In the genomic region with DNA sequence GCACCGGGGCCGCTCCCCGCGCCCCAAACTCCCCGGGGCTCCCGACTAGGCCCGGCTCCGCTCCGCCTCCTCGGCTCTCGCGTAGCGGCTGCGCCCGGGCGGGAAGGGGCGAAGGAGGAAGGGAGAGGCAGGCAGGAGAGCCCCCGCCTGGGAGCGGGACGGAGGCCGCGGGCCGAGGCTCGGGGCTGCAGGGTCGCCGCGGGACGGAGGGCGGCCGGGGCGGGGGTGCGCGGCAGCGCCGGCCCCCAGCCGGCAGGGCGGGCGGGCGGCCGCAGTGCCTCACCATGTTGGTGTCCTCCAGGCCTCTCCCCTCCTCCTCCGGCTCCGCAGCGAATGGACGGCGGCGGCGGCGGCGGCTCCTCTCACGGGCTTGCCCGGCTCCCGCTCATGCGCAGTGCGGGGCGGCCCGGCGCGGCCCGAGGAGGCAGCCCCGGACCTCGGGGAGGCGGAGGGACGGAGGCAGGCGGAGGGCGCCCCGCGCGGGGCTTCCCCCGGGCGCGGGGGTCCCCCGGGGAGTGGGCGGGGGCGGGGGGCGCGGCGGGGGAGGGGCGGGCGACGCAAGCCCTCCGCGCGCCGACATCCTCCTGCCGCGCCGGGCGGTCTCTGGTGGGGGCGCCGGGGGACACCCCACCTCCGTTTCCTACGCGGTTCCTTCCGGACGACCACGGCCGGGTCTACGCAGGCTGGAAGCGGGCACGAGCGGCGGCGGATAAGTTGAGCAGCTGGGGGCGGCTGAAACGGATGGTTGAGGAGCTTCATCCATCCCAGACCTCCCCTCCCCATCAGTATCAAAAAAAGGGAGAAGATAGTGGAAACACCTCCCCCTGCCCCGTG, we compare ENCODE assay signal across 1 cellular context.
TF ChIP-seq lines count a peak whose summit lies in the region.

A gene (minus strand): TSS at position 335 of the 834 bp plus-strand sequence. CDS start 49 bp downstream, at position 286.

TF ChIP-seq in K562, 482 proteins besides CTCF, POLR2A, EP300 and RAD21 (continued from another document and continues in another):
- TF ChIP-seq NELFE (IDR thresholded peaks at IDR 0.05; ENCODE audit: insufficient read depth, insufficient read length) (no peak), FOXK2 (conservative IDR thresholded peaks at IDR 0.05 in 1 of 2, IDR thresholded peaks at IDR 0.05 in 1 of 2; ENCODE audit: low read depth in 2 of 2) (no peak), ZKSCAN1 (IDR thresholded peaks at IDR 0.05; ENCODE audit: low read depth, low read length) (no peak), SRF (CRISPR knock-in tag; IDR thresholded peaks at IDR 0.05) (no peak), NFRKB (IDR thresholded peaks at IDR 0.05; ENCODE audit: low read depth) (no peak), FOS (IDR thresholded peaks at IDR 0.05; ENCODE audit: extremely low read depth, insufficient read length) (no peak), C11orf30 (IDR thresholded peaks at IDR 0.05; ENCODE audit: low read depth) (no peak), RAD51 (IDR thresholded peaks at IDR 0.05; ENCODE audit: borderline replicate concordance, low read depth) (no peak), ATF7 (IDR thresholded peaks at IDR 0.05) (no peak), ZNF12 (CRISPR knock-in tag; IDR thresholded peaks at IDR 0.05) (no peak), ZNF143 (CRISPR knock-in tag; IDR thresholded peaks at IDR 0.05) (no peak), ZNF696 (CRISPR knock-in tag; conservative IDR thresholded peaks at IDR 0.05) (no peak), MXI1 (IDR thresholded peaks at IDR 0.05; ENCODE audit: low read depth, low read length) (no peak), ZFP30 (CRISPR knock-in tag; IDR thresholded peaks at IDR 0.05; ENCODE audit: borderline replicate concordance) (no peak), NRF1 (conservative IDR thresholded peaks at IDR 0.05 in 1 of 2, IDR thresholded peaks at IDR 0.05 in 1 of 2) (peak in 1 of 2 experiments; percentile 85; a peak in 2 of 4 replicates), MEIS2 (IDR thresholded peaks at IDR 0.05; ENCODE audit: partially characterized antibody) (peak; percentile 59), ZBED1 (IDR thresholded peaks at IDR 0.05) (no peak), TEAD4 (IDR thresholded peaks at IDR 0.05; ENCODE audit: low read length) (no peak), TEAD4 (CRISPR knock-in tag; IDR thresholded peaks at IDR 0.05; ENCODE audit: borderline replicate concordance) (no peak), HDAC1 (IDR thresholded peaks at IDR 0.05) (no peak), NFATC3 (IDR thresholded peaks at IDR 0.05) (no peak), ZNF282 (CRISPR knock-in tag; IDR thresholded peaks at IDR 0.05) (no peak), ADNP (tag; IDR thresholded peaks at IDR 0.05) (no peak), ZFPM2 (CRISPR knock-in tag; IDR thresholded peaks at IDR 0.05) (no peak), ZNF239 (CRISPR knock-in tag; IDR thresholded peaks at IDR 0.05) (no peak), TAF7 (tag; IDR thresholded peaks at IDR 0.05) (no peak), TBL1XR1 (IDR thresholded peaks at IDR 0.05; ENCODE audit: low read length in 2 of 2) (no peak)
- TF ChIP-seq, protein P1, sequence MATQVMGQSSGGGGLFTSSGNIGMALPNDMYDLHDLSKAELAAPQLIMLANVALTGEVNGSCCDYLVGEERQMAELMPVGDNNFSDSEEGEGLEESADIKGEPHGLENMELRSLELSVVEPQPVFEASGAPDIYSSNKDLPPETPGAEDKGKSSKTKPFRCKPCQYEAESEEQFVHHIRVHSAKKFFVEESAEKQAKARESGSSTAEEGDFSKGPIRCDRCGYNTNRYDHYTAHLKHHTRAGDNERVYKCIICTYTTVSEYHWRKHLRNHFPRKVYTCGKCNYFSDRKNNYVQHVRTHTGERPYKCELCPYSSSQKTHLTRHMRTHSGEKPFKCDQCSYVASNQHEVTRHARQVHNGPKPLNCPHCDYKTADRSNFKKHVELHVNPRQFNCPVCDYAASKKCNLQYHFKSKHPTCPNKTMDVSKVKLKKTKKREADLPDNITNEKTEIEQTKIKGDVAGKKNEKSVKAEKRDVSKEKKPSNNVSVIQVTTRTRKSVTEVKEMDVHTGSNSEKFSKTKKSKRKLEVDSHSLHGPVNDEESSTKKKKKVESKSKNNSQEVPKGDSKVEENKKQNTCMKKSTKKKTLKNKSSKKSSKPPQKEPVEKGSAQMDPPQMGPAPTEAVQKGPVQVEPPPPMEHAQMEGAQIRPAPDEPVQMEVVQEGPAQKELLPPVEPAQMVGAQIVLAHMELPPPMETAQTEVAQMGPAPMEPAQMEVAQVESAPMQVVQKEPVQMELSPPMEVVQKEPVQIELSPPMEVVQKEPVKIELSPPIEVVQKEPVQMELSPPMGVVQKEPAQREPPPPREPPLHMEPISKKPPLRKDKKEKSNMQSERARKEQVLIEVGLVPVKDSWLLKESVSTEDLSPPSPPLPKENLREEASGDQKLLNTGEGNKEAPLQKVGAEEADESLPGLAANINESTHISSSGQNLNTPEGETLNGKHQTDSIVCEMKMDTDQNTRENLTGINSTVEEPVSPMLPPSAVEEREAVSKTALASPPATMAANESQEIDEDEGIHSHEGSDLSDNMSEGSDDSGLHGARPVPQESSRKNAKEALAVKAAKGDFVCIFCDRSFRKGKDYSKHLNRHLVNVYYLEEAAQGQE (CRISPR knock-in tag; IDR thresholded peaks at IDR 0.05; ENCODE audit: low read depth) = no peak
- TF ChIP-seq, protein P2, sequence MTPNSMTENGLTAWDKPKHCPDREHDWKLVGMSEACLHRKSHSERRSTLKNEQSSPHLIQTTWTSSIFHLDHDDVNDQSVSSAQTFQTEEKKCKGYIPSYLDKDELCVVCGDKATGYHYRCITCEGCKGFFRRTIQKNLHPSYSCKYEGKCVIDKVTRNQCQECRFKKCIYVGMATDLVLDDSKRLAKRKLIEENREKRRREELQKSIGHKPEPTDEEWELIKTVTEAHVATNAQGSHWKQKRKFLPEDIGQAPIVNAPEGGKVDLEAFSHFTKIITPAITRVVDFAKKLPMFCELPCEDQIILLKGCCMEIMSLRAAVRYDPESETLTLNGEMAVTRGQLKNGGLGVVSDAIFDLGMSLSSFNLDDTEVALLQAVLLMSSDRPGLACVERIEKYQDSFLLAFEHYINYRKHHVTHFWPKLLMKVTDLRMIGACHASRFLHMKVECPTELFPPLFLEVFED (CRISPR knock-in tag; conservative IDR thresholded peaks at IDR 0.05) = no peak
- TF ChIP-seq, protein P3, sequence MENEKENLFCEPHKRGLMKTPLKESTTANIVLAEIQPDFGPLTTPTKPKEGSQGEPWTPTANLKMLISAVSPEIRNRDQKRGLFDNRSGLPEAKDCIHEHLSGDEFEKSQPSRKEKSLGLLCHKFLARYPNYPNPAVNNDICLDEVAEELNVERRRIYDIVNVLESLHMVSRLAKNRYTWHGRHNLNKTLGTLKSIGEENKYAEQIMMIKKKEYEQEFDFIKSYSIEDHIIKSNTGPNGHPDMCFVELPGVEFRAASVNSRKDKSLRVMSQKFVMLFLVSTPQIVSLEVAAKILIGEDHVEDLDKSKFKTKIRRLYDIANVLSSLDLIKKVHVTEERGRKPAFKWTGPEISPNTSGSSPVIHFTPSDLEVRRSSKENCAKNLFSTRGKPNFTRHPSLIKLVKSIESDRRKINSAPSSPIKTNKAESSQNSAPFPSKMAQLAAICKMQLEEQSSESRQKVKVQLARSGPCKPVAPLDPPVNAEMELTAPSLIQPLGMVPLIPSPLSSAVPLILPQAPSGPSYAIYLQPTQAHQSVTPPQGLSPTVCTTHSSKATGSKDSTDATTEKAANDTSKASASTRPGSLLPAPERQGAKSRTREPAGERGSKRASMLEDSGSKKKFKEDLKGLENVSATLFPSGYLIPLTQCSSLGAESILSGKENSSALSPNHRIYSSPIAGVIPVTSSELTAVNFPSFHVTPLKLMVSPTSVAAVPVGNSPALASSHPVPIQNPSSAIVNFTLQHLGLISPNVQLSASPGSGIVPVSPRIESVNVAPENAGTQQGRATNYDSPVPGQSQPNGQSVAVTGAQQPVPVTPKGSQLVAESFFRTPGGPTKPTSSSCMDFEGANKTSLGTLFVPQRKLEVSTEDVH (IDR thresholded peaks at IDR 0.05; ENCODE audit: low read depth, partially characterized antibody) = no peak
- TF ChIP-seq, protein P4, sequence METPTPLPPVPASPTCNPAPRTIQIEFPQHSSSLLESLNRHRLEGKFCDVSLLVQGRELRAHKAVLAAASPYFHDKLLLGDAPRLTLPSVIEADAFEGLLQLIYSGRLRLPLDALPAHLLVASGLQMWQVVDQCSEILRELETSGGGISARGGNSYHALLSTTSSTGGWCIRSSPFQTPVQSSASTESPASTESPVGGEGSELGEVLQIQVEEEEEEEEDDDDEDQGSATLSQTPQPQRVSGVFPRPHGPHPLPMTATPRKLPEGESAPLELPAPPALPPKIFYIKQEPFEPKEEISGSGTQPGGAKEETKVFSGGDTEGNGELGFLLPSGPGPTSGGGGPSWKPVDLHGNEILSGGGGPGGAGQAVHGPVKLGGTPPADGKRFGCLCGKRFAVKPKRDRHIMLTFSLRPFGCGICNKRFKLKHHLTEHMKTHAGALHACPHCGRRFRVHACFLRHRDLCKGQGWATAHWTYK (CRISPR knock-in tag; IDR thresholded peaks at IDR 0.05) = no peak
- TF ChIP-seq, protein P5, sequence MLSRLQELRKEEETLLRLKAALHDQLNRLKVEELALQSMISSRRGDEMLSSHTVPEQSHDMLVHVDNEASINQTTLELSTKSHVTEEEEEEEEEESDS (CRISPR knock-in tag; IDR thresholded peaks at IDR 0.05) = no peak
- TF ChIP-seq, protein P6, sequence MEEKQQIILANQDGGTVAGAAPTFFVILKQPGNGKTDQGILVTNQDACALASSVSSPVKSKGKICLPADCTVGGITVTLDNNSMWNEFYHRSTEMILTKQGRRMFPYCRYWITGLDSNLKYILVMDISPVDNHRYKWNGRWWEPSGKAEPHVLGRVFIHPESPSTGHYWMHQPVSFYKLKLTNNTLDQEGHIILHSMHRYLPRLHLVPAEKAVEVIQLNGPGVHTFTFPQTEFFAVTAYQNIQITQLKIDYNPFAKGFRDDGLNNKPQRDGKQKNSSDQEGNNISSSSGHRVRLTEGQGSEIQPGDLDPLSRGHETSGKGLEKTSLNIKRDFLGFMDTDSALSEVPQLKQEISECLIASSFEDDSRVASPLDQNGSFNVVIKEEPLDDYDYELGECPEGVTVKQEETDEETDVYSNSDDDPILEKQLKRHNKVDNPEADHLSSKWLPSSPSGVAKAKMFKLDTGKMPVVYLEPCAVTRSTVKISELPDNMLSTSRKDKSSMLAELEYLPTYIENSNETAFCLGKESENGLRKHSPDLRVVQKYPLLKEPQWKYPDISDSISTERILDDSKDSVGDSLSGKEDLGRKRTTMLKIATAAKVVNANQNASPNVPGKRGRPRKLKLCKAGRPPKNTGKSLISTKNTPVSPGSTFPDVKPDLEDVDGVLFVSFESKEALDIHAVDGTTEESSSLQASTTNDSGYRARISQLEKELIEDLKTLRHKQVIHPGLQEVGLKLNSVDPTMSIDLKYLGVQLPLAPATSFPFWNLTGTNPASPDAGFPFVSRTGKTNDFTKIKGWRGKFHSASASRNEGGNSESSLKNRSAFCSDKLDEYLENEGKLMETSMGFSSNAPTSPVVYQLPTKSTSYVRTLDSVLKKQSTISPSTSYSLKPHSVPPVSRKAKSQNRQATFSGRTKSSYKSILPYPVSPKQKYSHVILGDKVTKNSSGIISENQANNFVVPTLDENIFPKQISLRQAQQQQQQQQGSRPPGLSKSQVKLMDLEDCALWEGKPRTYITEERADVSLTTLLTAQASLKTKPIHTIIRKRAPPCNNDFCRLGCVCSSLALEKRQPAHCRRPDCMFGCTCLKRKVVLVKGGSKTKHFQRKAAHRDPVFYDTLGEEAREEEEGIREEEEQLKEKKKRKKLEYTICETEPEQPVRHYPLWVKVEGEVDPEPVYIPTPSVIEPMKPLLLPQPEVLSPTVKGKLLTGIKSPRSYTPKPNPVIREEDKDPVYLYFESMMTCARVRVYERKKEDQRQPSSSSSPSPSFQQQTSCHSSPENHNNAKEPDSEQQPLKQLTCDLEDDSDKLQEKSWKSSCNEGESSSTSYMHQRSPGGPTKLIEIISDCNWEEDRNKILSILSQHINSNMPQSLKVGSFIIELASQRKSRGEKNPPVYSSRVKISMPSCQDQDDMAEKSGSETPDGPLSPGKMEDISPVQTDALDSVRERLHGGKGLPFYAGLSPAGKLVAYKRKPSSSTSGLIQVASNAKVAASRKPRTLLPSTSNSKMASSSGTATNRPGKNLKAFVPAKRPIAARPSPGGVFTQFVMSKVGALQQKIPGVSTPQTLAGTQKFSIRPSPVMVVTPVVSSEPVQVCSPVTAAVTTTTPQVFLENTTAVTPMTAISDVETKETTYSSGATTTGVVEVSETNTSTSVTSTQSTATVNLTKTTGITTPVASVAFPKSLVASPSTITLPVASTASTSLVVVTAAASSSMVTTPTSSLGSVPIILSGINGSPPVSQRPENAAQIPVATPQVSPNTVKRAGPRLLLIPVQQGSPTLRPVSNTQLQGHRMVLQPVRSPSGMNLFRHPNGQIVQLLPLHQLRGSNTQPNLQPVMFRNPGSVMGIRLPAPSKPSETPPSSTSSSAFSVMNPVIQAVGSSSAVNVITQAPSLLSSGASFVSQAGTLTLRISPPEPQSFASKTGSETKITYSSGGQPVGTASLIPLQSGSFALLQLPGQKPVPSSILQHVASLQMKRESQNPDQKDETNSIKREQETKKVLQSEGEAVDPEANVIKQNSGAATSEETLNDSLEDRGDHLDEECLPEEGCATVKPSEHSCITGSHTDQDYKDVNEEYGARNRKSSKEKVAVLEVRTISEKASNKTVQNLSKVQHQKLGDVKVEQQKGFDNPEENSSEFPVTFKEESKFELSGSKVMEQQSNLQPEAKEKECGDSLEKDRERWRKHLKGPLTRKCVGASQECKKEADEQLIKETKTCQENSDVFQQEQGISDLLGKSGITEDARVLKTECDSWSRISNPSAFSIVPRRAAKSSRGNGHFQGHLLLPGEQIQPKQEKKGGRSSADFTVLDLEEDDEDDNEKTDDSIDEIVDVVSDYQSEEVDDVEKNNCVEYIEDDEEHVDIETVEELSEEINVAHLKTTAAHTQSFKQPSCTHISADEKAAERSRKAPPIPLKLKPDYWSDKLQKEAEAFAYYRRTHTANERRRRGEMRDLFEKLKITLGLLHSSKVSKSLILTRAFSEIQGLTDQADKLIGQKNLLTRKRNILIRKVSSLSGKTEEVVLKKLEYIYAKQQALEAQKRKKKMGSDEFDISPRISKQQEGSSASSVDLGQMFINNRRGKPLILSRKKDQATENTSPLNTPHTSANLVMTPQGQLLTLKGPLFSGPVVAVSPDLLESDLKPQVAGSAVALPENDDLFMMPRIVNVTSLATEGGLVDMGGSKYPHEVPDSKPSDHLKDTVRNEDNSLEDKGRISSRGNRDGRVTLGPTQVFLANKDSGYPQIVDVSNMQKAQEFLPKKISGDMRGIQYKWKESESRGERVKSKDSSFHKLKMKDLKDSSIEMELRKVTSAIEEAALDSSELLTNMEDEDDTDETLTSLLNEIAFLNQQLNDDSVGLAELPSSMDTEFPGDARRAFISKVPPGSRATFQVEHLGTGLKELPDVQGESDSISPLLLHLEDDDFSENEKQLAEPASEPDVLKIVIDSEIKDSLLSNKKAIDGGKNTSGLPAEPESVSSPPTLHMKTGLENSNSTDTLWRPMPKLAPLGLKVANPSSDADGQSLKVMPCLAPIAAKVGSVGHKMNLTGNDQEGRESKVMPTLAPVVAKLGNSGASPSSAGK (IDR thresholded peaks at IDR 0.05) = no peak
- TF ChIP-seq, protein P7, sequence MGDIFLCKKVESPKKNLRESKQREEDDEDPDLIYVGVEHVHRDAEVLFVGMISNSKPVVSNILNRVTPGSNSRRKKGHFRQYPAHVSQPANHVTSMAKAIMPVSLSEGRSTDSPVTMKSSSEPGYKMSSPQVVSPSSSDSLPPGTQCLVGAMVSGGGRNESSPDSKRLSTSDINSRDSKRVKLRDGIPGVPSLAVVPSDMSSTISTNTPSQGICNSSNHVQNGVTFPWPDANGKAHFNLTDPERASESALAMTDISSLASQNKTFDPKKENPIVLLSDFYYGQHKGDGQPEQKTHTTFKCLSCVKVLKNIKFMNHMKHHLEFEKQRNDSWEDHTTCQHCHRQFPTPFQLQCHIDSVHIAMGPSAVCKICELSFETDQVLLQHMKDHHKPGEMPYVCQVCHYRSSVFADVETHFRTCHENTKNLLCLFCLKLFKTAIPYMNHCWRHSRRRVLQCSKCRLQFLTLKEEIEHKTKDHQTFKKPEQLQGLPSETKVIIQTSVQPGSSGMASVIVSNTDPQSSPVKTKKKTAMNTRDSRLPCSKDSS (IDR thresholded peaks at IDR 0.05; ENCODE audit: low read depth, partially characterized antibody) = no peak
